Comparison of ENCODE assay signal across 1 cellular context in genomic region chrX:71579990-71580380, GRCh38.
TF ChIP-seq lines count a peak whose summit lies in the region.

No MANE protein-coding gene starts in this region.

TF ChIP-seq in K562, 482 proteins besides CTCF, POLR2A, EP300 and RAD21:
- TF ChIP-seq EGR1 (conservative IDR thresholded peaks at IDR 0.05) (peak; percentile 69), HDAC3 (IDR thresholded peaks at IDR 0.05; ENCODE audit: borderline replicate concordance, partially characterized antibody) (no peak), PKNOX1 (IDR thresholded peaks at IDR 0.05) (peak; percentile 23; the same call in 1 of the 2 replicates)
